In the genomic region with DNA sequence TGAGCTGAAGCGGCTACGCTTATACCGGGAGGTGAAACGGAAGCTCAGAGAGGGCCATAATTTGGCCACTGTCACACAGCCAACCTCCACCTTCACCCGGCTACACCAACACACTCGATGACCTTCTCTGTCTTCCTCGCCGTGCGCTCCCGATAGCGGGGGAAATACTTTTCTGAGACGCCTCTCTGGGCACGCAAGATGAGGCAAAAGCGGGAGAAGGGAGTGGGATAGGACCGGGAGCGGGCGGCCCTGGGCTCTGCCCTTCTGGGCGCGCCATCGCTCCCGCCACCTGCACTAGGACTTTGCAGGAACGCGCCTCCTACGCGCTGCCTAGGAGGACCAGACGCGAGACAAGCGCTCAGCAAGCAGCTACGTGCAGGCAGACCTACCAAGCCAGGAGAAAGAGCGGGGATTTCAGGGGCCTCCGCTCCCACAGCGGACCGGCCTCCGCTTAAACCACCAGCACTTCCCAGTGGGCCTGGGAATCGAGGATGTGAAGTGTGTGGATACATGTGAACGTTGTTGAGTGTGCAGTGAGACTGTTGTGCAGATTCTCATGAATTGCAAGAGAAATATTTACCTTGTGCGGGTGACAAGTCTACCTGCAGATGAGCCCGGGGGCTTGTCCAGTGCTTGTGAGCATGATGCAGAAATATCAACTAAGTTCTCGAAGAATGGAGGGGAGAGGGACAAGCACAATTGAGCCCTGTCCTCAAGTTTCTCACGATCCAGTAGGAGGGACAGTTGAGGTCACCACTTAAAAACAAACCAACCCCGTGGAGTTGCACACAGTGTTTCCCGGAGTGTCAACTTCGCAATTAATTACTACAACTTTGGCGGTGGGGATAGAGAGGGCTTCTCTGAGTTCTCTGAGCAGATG, we compare ENCODE assay signal across 9 cellular contexts. TPM values are rescaled to one million over a fixed set of nuclear protein-coding genes. Genes with fewer than 3 reads are reported as not detected.
A peak's percentile ranks its signal among the peaks of the same experiment; 100 is the strongest.
DNase-seq lines count a peak whose midpoint lies in the region; ATAC-seq and TF ChIP-seq lines count a peak whose summit lies in the region.
"Had no signal": no experiment of that assay in that cellular context is flagged by ENCODE, and none has a peak within 500 bp of the region (broad histone marks: within the 10 kb centered on the region; RNA-seq: fewer than 3 reads in every experiment).

No MANE protein-coding gene starts in this region.

- no peak for ATAC-seq in GM19035 (IDR thresholded peaks at IDR 0.05; ENCODE audit: unreplicated experiment)

- no peaks in the 10 kb centered on the region for H3K36me3 Mint-ChIP-seq in activated naive CD8-positive, alpha-beta T cell

- H3K27me3 ChIP-seq in iPS DF 6.9 (ENCODE audit: control insufficient read depth, insufficient read depth, low read length) (peaks cover 72% of the 10 kb centered on the region), smooth muscle cell (ENCODE audit: low read depth) (peaks cover 99% of the 10 kb centered on the region), uterus (peaks cover 5 to 17% of the 10 kb centered on the region in 2 donors)

- H3K4me3 ChIP-seq in iPS DF 6.9 (ENCODE audit: low read length) (peak overlapping the region; percentile 4; the same call in 1 of the 2 replicates), smooth muscle cell (peak overlapping the region; percentile 45), uterus (no peak overlapping the region)

- H3K27ac Mint-ChIP-seq in activated naive CD8-positive, alpha-beta T cell = no peak overlapping the region

- H3K4me3 Mint-ChIP-seq in activated naive CD8-positive, alpha-beta T cell = peak overlapping the region; percentile 68

- DNase-seq in NCI-H82 (lab: John Stamatoyannopoulos, UW) (peak; percentile 41), NCI-H82 treated with DMSO at 0.1 percent for 48 hours (lab: John Stamatoyannopoulos, UW; ENCODE audit: unreplicated experiment) (no peak), iPS DF 6.9 (ENCODE audit: low read depth, low spot score) (no peak), smooth muscle cell (lab: John Stamatoyannopoulos, UW; ENCODE audit: unreplicated experiment) (no peak), NOMO-1 treated with DMSO at 0.1 percent for 48 hours (lab: John Stamatoyannopoulos, UW; ENCODE audit: unreplicated experiment) (no peak), uterus (no peak)

- intact Hi-C loops in uterus (cut with DNase I; ENCODE audit: low total_unique reads) = loop anchor here (10.0 kb wide), 1 partner anchor 468 kb away; no protein-coding TSS in a partner anchor

- H3K9me3 ChIP-seq in iPS DF 6.9 (ENCODE audit: control insufficient read depth, insufficient read depth, low read length) (no peaks in the 10 kb centered on the region), smooth muscle cell (replicated peaks; ENCODE audit: low read depth) (no peaks in the 10 kb centered on the region), uterus (no peaks in the 10 kb centered on the region)

- peak overlapping the region; percentile 87 for H3K4me2 ChIP-seq in smooth muscle cell

- no peak for TF ChIP-seq POLR2A in uterus (IDR thresholded peaks at IDR 0.05)

- no peaks in the 10 kb centered on the region for H3K36me3 ChIP-seq in iPS DF 6.9 (ENCODE audit: control insufficient read depth, insufficient read depth, low read length)
- H3K36me3 ChIP-seq in smooth muscle cell (ENCODE audit: low read depth) = no peaks in the 10 kb centered on the region
- H3K36me3 ChIP-seq in uterus = no peaks in the 10 kb centered on the region

- H3K4me1 ChIP-seq in iPS DF 6.9 (ENCODE audit: control insufficient read depth, insufficient read depth, low read length) = peaks cover 14% of the 10 kb centered on the region
- H3K4me1 ChIP-seq in smooth muscle cell (ENCODE audit: low read depth) = peaks cover 47% of the 10 kb centered on the region
- peaks cover 0 to 15% of the 10 kb centered on the region in 2 donors for H3K4me1 ChIP-seq in uterus

- H3F3A ChIP-seq in smooth muscle cell (ENCODE audit: low read depth) = no peaks in the 10 kb centered on the region

- H3K27ac ChIP-seq in iPS DF 6.9 (ENCODE audit: low read length) (no peak overlapping the region), smooth muscle cell (ENCODE audit: low read depth) (no peak overlapping the region), uterus (no peak overlapping the region)

- peaks cover 57% of the 10 kb centered on the region for H3K27me3 Mint-ChIP-seq in activated naive CD8-positive, alpha-beta T cell

- no peaks in the 10 kb centered on the region for H4K20me1 ChIP-seq in smooth muscle cell (ENCODE audit: low read depth)

- no CpG with 5 or more reads among the region's 44 CpGs for WGBS in iPS DF 6.9 (ENCODE audit: insufficient coverage, insufficient read length)
- WGBS in smooth muscle cell (ENCODE audit: low lambda C conversion rate) = 13% methylated on average over 44 of the region's 44 CpGs

- H3K9me3 Mint-ChIP-seq in activated naive CD8-positive, alpha-beta T cell (ENCODE audit: low read depth) = no peaks in the 10 kb centered on the region

- TF ChIP-seq CTCF in smooth muscle cell (IDR thresholded peaks at IDR 0.05; ENCODE audit: borderline replicate concordance, insufficient read depth, poor library complexity, severe bottlenecking) = no peak
- TF ChIP-seq CTCF in uterus (IDR thresholded peaks at IDR 0.05) = no peak

- H3K9ac ChIP-seq in smooth muscle cell (ENCODE audit: low read depth) = no peak overlapping the region

- no peak overlapping the region for H2AFZ ChIP-seq in smooth muscle cell (ENCODE audit: low read depth)

- peaks cover 31% of the 10 kb centered on the region for H3K4me1 Mint-ChIP-seq in activated naive CD8-positive, alpha-beta T cell (ENCODE audit: low read depth)

- H3K79me2 ChIP-seq in smooth muscle cell (ENCODE audit: low read depth) = no peaks in the 10 kb centered on the region

RNA-seq across cellular contexts. Expression of a gene that starts 11.5 kb away (rescaled TPM):
- not detected in 2 replicates for total RNA-seq in smooth muscle cell
- polyA plus RNA-seq in smooth muscle cell = not detected in 2 replicates
- not detected for total RNA-seq in uterus
- total RNA-seq: dermis microvascular lymphatic vessel endothelial cell had no signal

RNA-seq across cellular contexts. Expression of a gene that starts 56.2 kb away (rescaled TPM):
- total RNA-seq in smooth muscle cell (0.18 and 2.1 TPM in 2 replicates), uterus (under 1 TPM in 2 of 4 donors, not detected in 2; 0.24 to 0.48 TPM)
- polyA plus RNA-seq in smooth muscle cell = not detected in 2 replicates
- total RNA-seq: dermis microvascular lymphatic vessel endothelial cell had no signal

Comparison
In these comparisons a context has a peak if more than half of its experiments do, and no peak if none do; other contexts are left out.
1. H3K4me3 ChIP-seq: peak in iPS DF 6.9 (single experiment) and smooth muscle cell (single experiment); none in uterus (0 of 2).